ENCODE assay signal across 10 cellular contexts in genomic region chr2:98935777-98936132, GRCh38. TPM values are rescaled to one million over a fixed set of nuclear protein-coding genes. Genes with fewer than 3 reads are reported as not detected.
DNase-seq lines count a peak whose midpoint lies in the region; ATAC-seq, FAIRE-seq and TF ChIP-seq lines count a peak whose summit lies in the region.
"Had no signal": no experiment of that assay in that cellular context is flagged by ENCODE, and none has a peak within 500 bp of the region (broad histone marks: within the 10 kb centered on the region; RNA-seq: fewer than 3 reads in every experiment).

No MANE protein-coding gene starts in this region.

- no peak overlapping the region for H3K9ac ChIP-seq in H1 (replicated peaks in 1 of 4; ENCODE audit: extremely low read depth in 1 of 4, low read depth in 3 of 4, low read length in 3 of 4)
- H3K9ac ChIP-seq in neural progenitor cell = no peak overlapping the region

- H3K27ac Mint-ChIP-seq in neural progenitor cell = no peak overlapping the region

- no peak overlapping the region; the same call in 1 of the 2 replicates for H2AFZ ChIP-seq in H1 (ENCODE audit: low read length)
- no peak overlapping the region for H2AFZ ChIP-seq in neural progenitor cell (replicated peaks)

- no peak overlapping the region for H3K56ac ChIP-seq in H1 (replicated peaks; ENCODE audit: insufficient read length, low read depth, low read length)

- H3K9me3 ChIP-seq in heart right ventricle (no peaks in the 10 kb centered on the region), right atrium auricular region (no peaks in the 10 kb centered on the region), H1 (ENCODE audit: insufficient read depth in 2 of 2, low read depth in 1 of 2, low read length in 1 of 2) (no peaks in the 10 kb centered on the region), neural progenitor cell (ENCODE audit: low read depth) (no peaks in the 10 kb centered on the region), upper lobe of right lung (no peaks in the 10 kb centered on the region)
- H3K9me3 ChIP-seq: SJCRH30 had no signal

- H2BK120ac ChIP-seq in H1 (replicated peaks; ENCODE audit: low read depth, low read length) = no peak overlapping the region

- ATAC-seq in heart right ventricle (no peak), upper lobe of right lung (no peak), GM19463 (IDR thresholded peaks at IDR 0.05; ENCODE audit: unreplicated experiment) (no peak)

- H2AK5ac ChIP-seq in H1 (ENCODE audit: low read depth, low read length) = no peak overlapping the region

- no peak overlapping the region for H3K23ac ChIP-seq in H1 (ENCODE audit: insufficient read length)

- H3K4me1 ChIP-seq in heart right ventricle (peaks cover 3 to 19% (median 14%) of the 10 kb centered on the region in 9 donors), right atrium auricular region (peaks cover 0 to 20% of the 10 kb centered on the region in 2 donors), H1 (replicated peaks in 1 of 4; ENCODE audit: control insufficient read depth in 3 of 4, insufficient read depth in 4 of 4, low read length in 3 of 4) (peaks cover 0 to 7% (median 2%) of the 10 kb centered on the region in 4 experiments; a peak in 2 of 7 replicates), neural progenitor cell (peaks cover 9% of the 10 kb centered on the region), upper lobe of right lung (peaks cover 8% of the 10 kb centered on the region)
- H3K4me1 ChIP-seq: SJCRH30 had no signal

- no peak for TF ChIP-seq RAD21 in H1 (IDR thresholded peaks at IDR 0.05 in 1 of 2, conservative IDR thresholded peaks at IDR 0.05 in 1 of 2; ENCODE audit: low read depth in 2 of 2, low read length in 2 of 2)

- no peak overlapping the region for H2BK20ac ChIP-seq in H1 (ENCODE audit: low read length)

- H3K4ac ChIP-seq in H1 (replicated peaks; ENCODE audit: insufficient read length, low read depth, low read length) = no peak overlapping the region

- no peak overlapping the region for H4K91ac ChIP-seq in H1 (replicated peaks; ENCODE audit: insufficient read length, low read length)

- intact Hi-C loops in heart right ventricle (cut with DNase I) (no loop called here), upper lobe of right lung (cut with DNase I) (no loop called here)

- H3K14ac ChIP-seq in H1 (ENCODE audit: insufficient read length) = no peak overlapping the region

- H3K79me2 ChIP-seq in H1 (ENCODE audit: control insufficient read depth in 1 of 2, insufficient read depth in 2 of 2, low read length in 2 of 2) = no peaks in the 10 kb centered on the region
- no peaks in the 10 kb centered on the region for H3K79me2 ChIP-seq in neural progenitor cell (ENCODE audit: low read depth)

- peaks cover 15% of the 10 kb centered on the region for H3F3A ChIP-seq in neural progenitor cell (ENCODE audit: low read depth)

- TF ChIP-seq EP300 in H1 (IDR thresholded peaks at IDR 0.05; ENCODE audit: borderline replicate concordance in 1 of 2, low read depth in 2 of 2, low read length in 2 of 2) = no peak

- peaks cover 4% of the 10 kb centered on the region for H3K4me1 Mint-ChIP-seq in neural progenitor cell

- H3K36me3 ChIP-seq in heart right ventricle (no peaks in the 10 kb centered on the region), right atrium auricular region (no peaks in the 10 kb centered on the region), H1 (ENCODE audit: control insufficient read depth in 2 of 4, insufficient read depth in 4 of 4, low read length in 3 of 4) (no peaks in the 10 kb centered on the region), neural progenitor cell (no peaks in the 10 kb centered on the region), upper lobe of right lung (no peaks in the 10 kb centered on the region)
- H3K36me3 ChIP-seq: SJCRH30 had no signal

- CTCF ChIA-PET in H1 (lab: Charles Lee; ENCODE audit: partially characterized antibody) = interaction anchor here (1.2 to 1.5 kb wide), 2 partner anchors 8 to 34 kb away, joined by 3 read pairs; no protein-coding TSS in a partner anchor

- H3K4me2 ChIP-seq in H1 (ENCODE audit: insufficient read depth in 1 of 2, low read depth in 2 of 2, low read length in 2 of 2) (peak overlapping the region; percentile 58 to 92), neural progenitor cell (peak overlapping the region; percentile 94)

- H2BK12ac ChIP-seq in H1 (ENCODE audit: low read depth, low read length) = no peak overlapping the region

- H3K4me3 Mint-ChIP-seq in neural progenitor cell = no peak overlapping the region

- H3K36me3 Mint-ChIP-seq in neural progenitor cell = no peaks in the 10 kb centered on the region

- peak overlapping the region in 9 of 10 donors; percentile 33 to 54 (median 45) for H3K4me3 ChIP-seq in heart right ventricle
- H3K4me3 ChIP-seq in right atrium auricular region = peak overlapping the region in 1 of 2 donors; percentile 50
- peak overlapping the region; percentile 28 to 66 (median 48) for H3K4me3 ChIP-seq in H1 (ENCODE audit: extremely low read depth in 1 of 4, insufficient read depth in 2 of 4, low read depth in 3 of 4, low read length in 4 of 4)
- H3K4me3 ChIP-seq in neural progenitor cell = peak overlapping the region; percentile 58
- peak overlapping the region; percentile 51 for H3K4me3 ChIP-seq in upper lobe of right lung
- H3K4me3 ChIP-seq: SJCRH30 had no signal

- H3K27me3 ChIP-seq in heart right ventricle (peaks cover 4 to 66% (median 57%) of the 10 kb centered on the region in 7 donors), right atrium auricular region (peaks cover 0 to 9% of the 10 kb centered on the region in 2 donors), H1 (replicated peaks in 1 of 4; ENCODE audit: control insufficient read depth in 3 of 4, extremely low read depth in 1 of 4, insufficient read depth in 3 of 4, low read length in 3 of 4) (peaks cover 27 to 59% (median 49%) of the 10 kb centered on the region in 4 experiments), neural progenitor cell (peaks cover 75% of the 10 kb centered on the region), upper lobe of right lung (peaks cover 34% of the 10 kb centered on the region)
- H3K27me3 ChIP-seq: SJCRH30 had no signal

- no peak overlapping the region for H4K5ac ChIP-seq in H1 (ENCODE audit: insufficient read length, low read depth, low read length)

- POLR2A ChIA-PET in H1 (lab: Charles Lee; ENCODE audit: partially characterized antibody) = no interaction called here

- H4K8ac ChIP-seq in H1 (ENCODE audit: extremely low read depth, insufficient read depth, low read length) = no peak overlapping the region

- no peak for TF ChIP-seq CTCF in heart right ventricle (IDR thresholded peaks at IDR 0.05)
- TF ChIP-seq CTCF in right atrium auricular region (IDR thresholded peaks at IDR 0.05) = no peak
- no peak for TF ChIP-seq CTCF in H1 (IDR thresholded peaks at IDR 0.05; ENCODE audit: control extremely low read depth in 1 of 3, insufficient read depth in 1 of 3, low read depth in 1 of 3, low read length in 3 of 3)
- no peak for TF ChIP-seq CTCF in neural progenitor cell (IDR thresholded peaks at IDR 0.05)
- no peak for TF ChIP-seq CTCF in upper lobe of right lung (IDR thresholded peaks at IDR 0.05)

- no peaks in the 10 kb centered on the region for H3K79me1 ChIP-seq in H1 (ENCODE audit: low read depth, low read length)

- H3K9me3 Mint-ChIP-seq in neural progenitor cell = peaks cover 5% of the 10 kb centered on the region

- no peak overlapping the region for H2BK5ac ChIP-seq in H1 (ENCODE audit: low read depth, low read length)

- WGBS in heart right ventricle, 2 donors = 1% methylated on average over 45 of the region's 45 CpGs
- 2% methylated on average over 24 of the region's 45 CpGs; no CpG with 5 or more reads in 1 of the 2 experiments for WGBS in H1 (ENCODE audit: extremely low coverage in 1 of 2, insufficient coverage in 1 of 2, insufficient read length in 1 of 2, insufficient replicate concordance in 2 of 2, low coverage in 1 of 2, low lambda C conversion rate in 2 of 2, missing lambda C conversion rate in 1 of 2), 2 experiments

- DNase-seq in heart right ventricle = no peak
- no peak for DNase-seq in right atrium auricular region (ENCODE audit: low spot score)
- DNase-seq in H1 (ENCODE audit: low read depth in 1 of 2, low spot score in 2 of 2) = no peak
- no peak for DNase-seq in neural progenitor cell (ENCODE audit: low spot score)
- peak; percentile 65 for DNase-seq in upper lobe of right lung
- DNase-seq in SIG-M5 treated with dmso at 0.1 percent for 504 hours (lab: John Stamatoyannopoulos, UW; ENCODE audit: unreplicated experiment) = no peak
- no peak for DNase-seq in activated CD4-positive, alpha-beta T cell treated with anti-CD3 and anti-CD28 coated beads, Interleukin-2, amount 50 U/mL, for 1 hour
- DNase-seq: SJCRH30 had no signal

- peaks cover 9% of the 10 kb centered on the region for H3K23me2 ChIP-seq in H1 (ENCODE audit: low read depth, low read length)

- no peak for FAIRE-seq in H1 (lab: Jason Lieb, UNC)
- FAIRE-seq: colon had no signal

- TF ChIP-seq POLR2A in H1 (IDR thresholded peaks at IDR 0.05; ENCODE audit: control extremely low read depth in 1 of 2, low read depth in 2 of 2, low read length in 2 of 2) = no peak

- H3K27ac ChIP-seq in heart right ventricle (no peak overlapping the region), right atrium auricular region (no peak overlapping the region), H1 (ENCODE audit: low read depth, low read length) (no peak overlapping the region), neural progenitor cell (no peak overlapping the region), upper lobe of right lung (no peak overlapping the region)
- H3K27ac ChIP-seq: SJCRH30 had no signal

- no peak overlapping the region for H3K18ac ChIP-seq in H1 (ENCODE audit: extremely low read depth, low read length)

- H3K27me3 Mint-ChIP-seq in neural progenitor cell (ENCODE audit: insufficient read depth, low read depth) = peaks cover 49% of the 10 kb centered on the region

- H2BK15ac ChIP-seq in H1 (ENCODE audit: low read length) = no peak overlapping the region

- H4K20me1 ChIP-seq in H1 (replicated peaks in 1 of 2; ENCODE audit: control insufficient read depth in 1 of 2, insufficient read depth in 2 of 2, low read length in 2 of 2) = no peaks in the 10 kb centered on the region
- H4K20me1 ChIP-seq in neural progenitor cell (ENCODE audit: low read depth) = peaks cover 8% of the 10 kb centered on the region

RNA-seq across cellular contexts. Expression of gene CRACDL, which starts 0.3 kb away (rescaled TPM):
- total RNA-seq in heart right ventricle = 1 to 10 TPM; 1.2 to 4.6 (median 2.7) TPM
- polyA plus RNA-seq in heart right ventricle = 1 to 10 TPM; 3.1 to 7.9 TPM
- total RNA-seq in right atrium auricular region = 1 to 10 TPM; 5.3 to 7.4 TPM
- 0.07 and 0.50 TPM in 2 replicates for total RNA-seq in H1 (2021; fragmentation: NEBNext Ultra II Directional; extraction: Animal tissue kit (Norgen Biotek cat#: 25700))
- 0.25 and 0.38 TPM in 2 replicates for polyA plus RNA-seq in H1 (2011; rRNA removed)
- 0.30 TPM for polyA plus RNA-seq in H1 (2011; cell fraction: cytosol; rRNA removed)
- 0.33 TPM for polyA plus RNA-seq in H1 (2011; cell fraction: nucleus; rRNA removed)
- 0.08 to 0.38 TPM (median 0.21 TPM) in 4 replicates for polyA plus RNA-seq in H1 (2012, experiment 1 of 2)
- polyA plus RNA-seq in H1 (2012, experiment 2 of 2) = 0.07 TPM
- polyA plus RNA-seq in H1 (2013, experiment 1 of 2) = 0.30 TPM
- polyA plus RNA-seq in H1 (2013, experiment 2 of 2) = 0.29 TPM
- polyA minus RNA-seq in H1 (2011; rRNA and poly(A)+ RNA removed) = 0.07 and 0.28 TPM in 2 replicates
- polyA minus RNA-seq in H1 (2011; cell fraction: cytosol; rRNA and poly(A)+ RNA removed) = not detected
- polyA minus RNA-seq in H1 (2011; cell fraction: nucleus; rRNA and poly(A)+ RNA removed) = not detected
- 0.07 and 0.28 TPM in 2 replicates for total RNA-seq in neural progenitor cell (ENCODE audit: low replicate concordance)
- 33.3 TPM for total RNA-seq in upper lobe of right lung
- total RNA-seq: SJCRH30 had no signal
